ENCODE assay signal across 16 cellular contexts in genomic region chr19:5189318-5189607, GRCh38.
"Had no signal": no experiment of that assay in that cellular context is flagged by ENCODE, and none has a peak within 500 bp of the region (broad histone marks: within the 10 kb centered on the region; RNA-seq: fewer than 3 reads in every experiment).

No MANE protein-coding gene starts in this region.

- H3K27me3 ChIP-seq: right atrium auricular region, thyroid gland had no signal

- H3K36me3 ChIP-seq: prostate gland, right atrium auricular region, thyroid gland had no signal

- ATAC-seq: activated CD8-positive, alpha-beta T cell treated with anti-CD3 and anti-CD28 coated beads for 36 hours; left colon had no signal

- H3K27ac ChIP-seq: prostate gland, right atrium auricular region, thyroid gland had no signal

- DNase-seq: activated CD4-positive, alpha-beta T cell treated with anti-CD3 and anti-CD28 coated beads, Interleukin-2, amount 10 ng/mL, durations not matched to agents 24 days and 14 days; activated CD8-positive, alpha-beta T cell treated with anti-CD3 and anti-CD28 coated beads for 36 hours; activated effector memory CD4-positive, alpha-beta T cell treated with anti-CD3 and anti-CD28 coated beads, Interleukin-2, amount 50 U/mL, for 16 hours; activated T-cell treated with anti-CD3 and anti-CD28 coated beads, Interleukin-2, amount 50 U/mL, for 48 hours; effector CD4-positive, alpha-beta T cell; hippocampal formation; islet precursor cell; left colon; midbrain; nephron progenitor cell; stimulated activated CD4-positive, alpha-beta T cell treated with anti-CD3 and anti-CD28 coated beads, Interleukin-2, amount 100 ng/mL, for 24 hours; stimulated activated naive CD4-positive, alpha-beta T cell treated with Interleukin-2 at 50 U/mL for 16 hours; thyroid gland had no signal

- H3K4me1 ChIP-seq: prostate gland, right atrium auricular region had no signal

- H3K9me3 ChIP-seq: prostate gland, right atrium auricular region, thyroid gland had no signal

- H3K4me3 ChIP-seq: lung, prostate gland, right atrium auricular region, thyroid gland had no signal
